In genomic region chr10:99536400-99537254, GRCh38 we compare ENCODE assay signal across 9 cellular contexts. TPM values are rescaled to one million over a fixed set of nuclear protein-coding genes. Genes with fewer than 3 reads are reported as not detected.
DNase-seq lines count a peak whose midpoint lies in the region; ATAC-seq, FAIRE-seq and TF ChIP-seq lines count a peak whose summit lies in the region.
"Had no signal": no experiment of that assay in that cellular context is flagged by ENCODE, and none has a peak within 500 bp of the region (broad histone marks: within the 10 kb centered on the region; RNA-seq: fewer than 3 reads in every experiment).

No MANE protein-coding gene starts in this region.

- no peak overlapping the region for H2BK5ac ChIP-seq in H1 (ENCODE audit: low read depth, low read length)

- H2AFZ ChIP-seq in H1 (ENCODE audit: low read length) (no peak overlapping the region), neural cell (ENCODE audit: low read depth, low read length) (no peak overlapping the region)

- no peak overlapping the region for H4K5ac ChIP-seq in H1 (ENCODE audit: insufficient read length, low read depth, low read length)

- H3K27me3 Mint-ChIP-seq in CD8-positive, alpha-beta memory T cell, result peaks cover 68 to 78% of the 10 kb centered on the region in 2 donors

- no peak overlapping the region; the same call in 1 of the 2 replicates for H3K18ac ChIP-seq in H1 (ENCODE audit: extremely low read depth, low read length)

- no peak for TF ChIP-seq POLR2A in H1 (IDR thresholded peaks at IDR 0.05; ENCODE audit: control extremely low read depth in 1 of 2, low read depth in 2 of 2, low read length in 2 of 2)

- no peaks in the 10 kb centered on the region for H3K9me2 ChIP-seq in neural cell (ENCODE audit: insufficient read depth, low read length)

- H3K4ac ChIP-seq in H1 (replicated peaks; ENCODE audit: insufficient read length, low read depth, low read length), result no peak overlapping the region

- no peak overlapping the region for H3K56ac ChIP-seq in H1 (replicated peaks; ENCODE audit: insufficient read length, low read depth, low read length)

- H4K8ac ChIP-seq in H1 (ENCODE audit: extremely low read depth, insufficient read depth, low read length), result peak overlapping the region; percentile 28; the same call in 1 of the 2 replicates

- peaks cover 5% of the 10 kb centered on the region; the same call in 1 of the 2 replicates for H3K23me2 ChIP-seq in H1 (ENCODE audit: low read depth, low read length)

- peaks cover 0 to 3% (median 0%) of the 10 kb centered on the region in 5 donors for H3K9me3 Mint-ChIP-seq in CD8-positive, alpha-beta memory T cell

- peak overlapping the region; percentile 72 to 81 for H3K4me2 ChIP-seq in H1 (ENCODE audit: insufficient read depth in 1 of 2, low read depth in 2 of 2, low read length in 2 of 2)
- H3K4me2 ChIP-seq in neural cell (ENCODE audit: low read length), result no peak overlapping the region

- TF ChIP-seq EP300 in H1 (IDR thresholded peaks at IDR 0.05; ENCODE audit: borderline replicate concordance in 1 of 2, low read depth in 2 of 2, low read length in 2 of 2) (no peak), neural cell (conservative IDR thresholded peaks at IDR 0.05; ENCODE audit: poor library complexity, severe bottlenecking) (no peak)

- no peaks in the 10 kb centered on the region for H3K9me3 ChIP-seq in CD8-positive, alpha-beta memory T cell (ENCODE audit: low read length)
- H3K9me3 ChIP-seq in HUES48 (ENCODE audit: control insufficient read depth, insufficient read depth, low read length), result no peaks in the 10 kb centered on the region
- no peaks in the 10 kb centered on the region for H3K9me3 ChIP-seq in H1 (ENCODE audit: insufficient read depth in 2 of 2, low read depth in 1 of 2, low read length in 1 of 2)
- H3K9me3 ChIP-seq in neural cell (ENCODE audit: low read length), result no peaks in the 10 kb centered on the region

- no peak overlapping the region for H3K14ac ChIP-seq in H1 (ENCODE audit: insufficient read length)

- H3K23ac ChIP-seq in H1 (ENCODE audit: insufficient read length), result no peak overlapping the region

- peaks cover 67% of the 10 kb centered on the region for H3K27me3 ChIP-seq in CD8-positive, alpha-beta memory T cell (ENCODE audit: insufficient read depth, low read length, poor library complexity, severe bottlenecking)
- H3K27me3 ChIP-seq in HUES48 (ENCODE audit: control insufficient read depth, insufficient read depth, low read length) (peaks cover 100% of the 10 kb centered on the region), H1 (replicated peaks in 1 of 4; ENCODE audit: control insufficient read depth in 3 of 4, extremely low read depth in 1 of 4, insufficient read depth in 3 of 4, low read length in 3 of 4) (peaks cover 98 to 100% (median 99%) of the 10 kb centered on the region in 4 experiments), neural cell (ENCODE audit: insufficient read depth, low read depth, low read length) (peaks cover 98% of the 10 kb centered on the region)

- POLR2A ChIA-PET in CD8-positive, alpha-beta memory T cell (lab: Charles Lee), result no interaction called here
- POLR2A ChIA-PET in H1 (lab: Charles Lee; ENCODE audit: partially characterized antibody), result interaction anchor here (2.8 kb wide), 1 partner anchor 10 kb away, joined by 10 read pairs; no protein-coding TSS in a partner anchor

- TF ChIP-seq CTCF in H1 (IDR thresholded peaks at IDR 0.05; ENCODE audit: control extremely low read depth in 1 of 3, insufficient read depth in 1 of 3, low read depth in 1 of 3, low read length in 3 of 3) (peak in 1 of 3 experiments; percentile 12; a peak in 2 of 4 replicates), neural cell (IDR thresholded peaks at IDR 0.05; ENCODE audit: poor library complexity, severe bottlenecking) (no peak)

- no peak overlapping the region for H2BK15ac ChIP-seq in H1 (ENCODE audit: low read length)

- CTCF ChIA-PET in CD8-positive, alpha-beta memory T cell (lab: Charles Lee), result no interaction called here
- CTCF ChIA-PET in H1 (lab: Charles Lee; ENCODE audit: partially characterized antibody), result interaction anchor here (0.6 to 2.1 kb wide), 3 partner anchors 10 to 16 kb away, joined by 3 to 8 read pairs (median 3); no protein-coding TSS in a partner anchor

- no peaks in the 10 kb centered on the region for H3F3A ChIP-seq in neural cell (ENCODE audit: insufficient read depth, low read length, poor library complexity, severe bottlenecking)

- no peak for FAIRE-seq in H1 (lab: Jason Lieb, UNC)

- H3K4me1 ChIP-seq in CD8-positive, alpha-beta memory T cell (ENCODE audit: insufficient read depth, low read length), result no peaks in the 10 kb centered on the region
- H3K4me1 ChIP-seq in HUES48 (ENCODE audit: control insufficient read depth, insufficient read depth, low read length), result peaks cover 34% of the 10 kb centered on the region
- peaks cover 2 to 34% (median 24%) of the 10 kb centered on the region in 4 experiments for H3K4me1 ChIP-seq in H1 (replicated peaks in 1 of 4; ENCODE audit: control insufficient read depth in 3 of 4, insufficient read depth in 4 of 4, low read length in 3 of 4)

- H3K79me1 ChIP-seq in H1 (ENCODE audit: low read depth, low read length), result no peaks in the 10 kb centered on the region

- H3K27ac ChIP-seq in CD8-positive, alpha-beta memory T cell (ENCODE audit: low read depth, low read length), result no peak overlapping the region
- H3K27ac ChIP-seq in HUES48 (ENCODE audit: low read depth, low read length), result no peak overlapping the region
- no peak overlapping the region for H3K27ac ChIP-seq in H1 (ENCODE audit: low read depth, low read length)
- no peak overlapping the region for H3K27ac ChIP-seq in neural cell (ENCODE audit: low read length)

- no peak overlapping the region for H2AK5ac ChIP-seq in H1 (ENCODE audit: low read depth, low read length)

- DNase-seq in CD8-positive, alpha-beta memory T cell, result no peak
- DNase-seq in H1 (ENCODE audit: low read depth in 1 of 2, low spot score in 2 of 2) (peak in 1 of 2 experiments; percentile 82), GM03348 (ENCODE audit: low spot score) (no peak), NCI-H2029 treated with DMSO at 0.1 percent for 48 hours (lab: John Stamatoyannopoulos, UW) (no peak), DMS79 (lab: John Stamatoyannopoulos, UW) (no peak)
- DNase-seq: NCI-H1436 treated with DMSO at 0.1 percent for 48 hours had no signal

- H2BK12ac ChIP-seq in H1 (ENCODE audit: low read depth, low read length), result 0 out of 2 replicates have a peak overlapping the region, but pooled peaks have one; percentile 80

- H3K4me3 Mint-ChIP-seq in CD8-positive, alpha-beta memory T cell, result peak overlapping the region in 6 of 7 donors; percentile 32 to 87 (median 62)

- H3K36me3 ChIP-seq in CD8-positive, alpha-beta memory T cell (ENCODE audit: insufficient read depth, low read length), result no peaks in the 10 kb centered on the region
- H3K36me3 ChIP-seq in HUES48 (ENCODE audit: control insufficient read depth, insufficient read depth, low read length) (no peaks in the 10 kb centered on the region), H1 (ENCODE audit: control insufficient read depth in 2 of 4, insufficient read depth in 4 of 4, low read length in 3 of 4) (peaks cover 0 to 17% (median 0%) of the 10 kb centered on the region in 4 experiments; a peak in 2 of 8 replicates), neural cell (ENCODE audit: insufficient read depth, low read length) (no peaks in the 10 kb centered on the region)

- TF ChIP-seq RAD21 in H1 (IDR thresholded peaks at IDR 0.05 in 1 of 2, conservative IDR thresholded peaks at IDR 0.05 in 1 of 2; ENCODE audit: low read depth in 2 of 2, low read length in 2 of 2) (no peak), neural cell (conservative IDR thresholded peaks at IDR 0.05) (no peak)

- peak overlapping the region in 1 of 8 donors; percentile 19 for H3K27ac Mint-ChIP-seq in CD8-positive, alpha-beta memory T cell

- no peak overlapping the region for H3K4me3 ChIP-seq in CD8-positive, alpha-beta memory T cell (ENCODE audit: low read length)
- H3K4me3 ChIP-seq in HUES48 (ENCODE audit: low read depth, low read length) (peak overlapping the region; percentile 14; the same call in 1 of the 2 replicates), H1 (ENCODE audit: extremely low read depth in 1 of 4, insufficient read depth in 2 of 4, low read depth in 3 of 4, low read length in 4 of 4) (peak overlapping the region; percentile 16 to 51 (median 33); a peak in 5 of 8 replicates), neural cell (ENCODE audit: low read length) (peak overlapping the region; percentile 51)

- no peak for ATAC-seq in HG02763 (IDR thresholded peaks at IDR 0.05; ENCODE audit: unreplicated experiment)

- H3K36me3 Mint-ChIP-seq in CD8-positive, alpha-beta memory T cell, result no peaks in the 10 kb centered on the region

- H3K4me1 Mint-ChIP-seq in CD8-positive, alpha-beta memory T cell, result peaks cover 25 to 49% (median 37%) of the 10 kb centered on the region in 3 donors

- H3K79me2 ChIP-seq in H1 (ENCODE audit: control insufficient read depth in 1 of 2, insufficient read depth in 2 of 2, low read length in 2 of 2) (no peaks in the 10 kb centered on the region), neural cell (replicated peaks; ENCODE audit: insufficient read depth, low read length) (no peaks in the 10 kb centered on the region)

- H2BK120ac ChIP-seq in H1 (replicated peaks; ENCODE audit: low read depth, low read length), result no peak overlapping the region

- H4K91ac ChIP-seq in H1 (replicated peaks; ENCODE audit: insufficient read length, low read length), result no peak overlapping the region

- H2BK20ac ChIP-seq in H1 (ENCODE audit: low read length), result no peak overlapping the region

- 3% methylated on average over 42 of the region's 53 CpGs; no CpG with 5 or more reads in 1 of the 2 experiments for WGBS in H1 (ENCODE audit: extremely low coverage in 1 of 2, insufficient coverage in 1 of 2, insufficient read length in 1 of 2, insufficient replicate concordance in 2 of 2, low coverage in 1 of 2, low lambda C conversion rate in 2 of 2, missing lambda C conversion rate in 1 of 2), 2 experiments

- peaks cover 48 to 50% of the 10 kb centered on the region in 2 experiments for H4K20me1 ChIP-seq in H1 (replicated peaks in 1 of 2; ENCODE audit: control insufficient read depth in 1 of 2, insufficient read depth in 2 of 2, low read length in 2 of 2)
- no peaks in the 10 kb centered on the region for H4K20me1 ChIP-seq in neural cell (ENCODE audit: insufficient read depth)

- H3K9ac ChIP-seq in HUES48 (ENCODE audit: low read depth, low read length) (no peak overlapping the region), H1 (replicated peaks in 1 of 4; ENCODE audit: extremely low read depth in 1 of 4, low read depth in 3 of 4, low read length in 3 of 4) (no peak overlapping the region), neural cell (ENCODE audit: low read length) (no peak overlapping the region)

RNA-seq across cellular contexts. Expression of gene NKX2-3, which starts 3.9 kb away (rescaled TPM):
- not detected for total RNA-seq in CD8-positive, alpha-beta memory T cell
- polyA plus RNA-seq in CD8-positive, alpha-beta memory T cell, result not detected
- not detected in 2 replicates for total RNA-seq in H1 (2021; fragmentation: NEBNext Ultra II Directional; extraction: Animal tissue kit (Norgen Biotek cat#: 25700))
- polyA plus RNA-seq in H1 (2011; rRNA removed) (not detected in 2 replicates), neural cell (not detected in 2 replicates)
- not detected for polyA plus RNA-seq in H1 (2011; cell fraction: cytosol; rRNA removed)
- polyA plus RNA-seq in H1 (2011; cell fraction: nucleus; rRNA removed), result not detected
- polyA plus RNA-seq in H1 (2012, experiment 1 of 2), result not detected in 4 replicates
- not detected for polyA plus RNA-seq in H1 (2012, experiment 2 of 2)
- not detected for polyA plus RNA-seq in H1 (2013, experiment 1 of 2)
- not detected for polyA plus RNA-seq in H1 (2013, experiment 2 of 2)
- polyA minus RNA-seq in H1 (2011; rRNA and poly(A)+ RNA removed), result not detected in 2 replicates
- polyA minus RNA-seq in H1 (2011; cell fraction: cytosol; rRNA and poly(A)+ RNA removed), result not detected
- polyA minus RNA-seq in H1 (2011; cell fraction: nucleus; rRNA and poly(A)+ RNA removed), result not detected
- polyA minus RNA-seq in neural cell, result not detected in 2 replicates
